1 cellular context compared by ENCODE assay signal in the genomic region with DNA sequence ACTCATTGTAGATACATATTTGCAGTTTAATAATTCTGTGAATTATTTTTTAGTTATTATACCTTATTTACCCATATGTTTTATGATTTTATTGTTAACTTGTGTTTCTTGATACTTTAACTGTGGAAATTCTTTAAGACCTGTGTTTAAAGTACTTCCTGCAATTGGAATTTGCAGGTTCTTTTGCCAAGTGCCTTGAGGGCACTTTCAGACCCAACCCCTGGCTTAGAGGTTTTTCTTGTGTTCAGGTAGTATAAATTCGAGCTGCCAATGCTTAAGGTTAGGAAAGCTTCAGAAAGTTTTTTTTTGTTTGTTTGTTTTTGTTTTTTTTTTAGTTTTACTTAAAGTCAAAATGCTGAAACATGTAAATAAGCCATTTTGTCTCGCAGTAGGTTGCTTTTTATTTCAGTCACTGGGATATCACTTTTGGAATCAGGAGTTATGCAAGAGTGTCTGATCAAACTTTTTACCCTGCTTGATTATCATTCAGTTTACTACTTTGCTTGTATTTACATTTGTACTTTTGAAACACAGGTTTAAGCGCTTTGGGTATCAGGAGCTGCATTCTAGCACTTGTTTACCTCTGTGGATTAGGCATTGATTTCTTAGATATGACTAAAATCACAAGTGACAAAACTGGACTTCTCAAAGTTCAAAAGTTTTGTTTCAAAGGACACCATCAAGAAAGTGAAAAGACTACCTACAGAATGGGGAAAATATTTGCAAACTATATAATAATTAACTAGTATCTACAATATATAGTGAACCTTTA.
A peak's percentile ranks its signal among the peaks of the same experiment; 100 is the strongest.
TF ChIP-seq lines count a peak whose summit lies in the region.

No MANE protein-coding gene starts in this region.

TF ChIP-seq in HepG2, 621 proteins besides CTCF, POLR2A, EP300 and RAD21 (continued from another document and continues in another):
- TF ChIP-seq ZBTB10 (CRISPR knock-in tag; IDR thresholded peaks at IDR 0.05; ENCODE audit: borderline replicate concordance) (no peak), ELF4 (CRISPR knock-in tag; IDR thresholded peaks at IDR 0.05; ENCODE audit: borderline replicate concordance) (no peak), SAFB2 (CRISPR knock-in tag; IDR thresholded peaks at IDR 0.05; ENCODE audit: borderline replicate concordance, low read depth) (no peak), CENPX (CRISPR knock-in tag; IDR thresholded peaks at IDR 0.05) (no peak), MLLT10 (CRISPR knock-in tag; IDR thresholded peaks at IDR 0.05) (no peak), KDM6A (CRISPR knock-in tag; IDR thresholded peaks at IDR 0.05; ENCODE audit: low read depth) (peak; percentile 79; the same call in 1 of the 2 replicates), IRF1 (CRISPR knock-in tag; IDR thresholded peaks at IDR 0.05; ENCODE audit: low read depth) (no peak; the same call in 1 of the 2 replicates), KAT2B (IDR thresholded peaks at IDR 0.05; ENCODE audit: borderline replicate concordance, low read depth, low read length) (no peak), ZNF501 (CRISPR knock-in tag; IDR thresholded peaks at IDR 0.05) (no peak), FOXA1 (IDR thresholded peaks at IDR 0.05) (peak; percentile 41; the same call in 1 of the 2 replicates), FOXA1 (CRISPR knock-in tag; IDR thresholded peaks at IDR 0.05) (peak; percentile 60; the same call in 1 of the 2 replicates), NFRKB (IDR thresholded peaks at IDR 0.05) (no peak), CC2D1A (CRISPR knock-in tag; IDR thresholded peaks at IDR 0.05) (no peak), ZBTB33 (CRISPR knock-in tag; IDR thresholded peaks at IDR 0.05) (no peak), MAFG (CRISPR knock-in tag; IDR thresholded peaks at IDR 0.05) (no peak), ZMAT5 (CRISPR knock-in tag; IDR thresholded peaks at IDR 0.05; ENCODE audit: borderline replicate concordance, low read depth) (no peak), ATM (IDR thresholded peaks at IDR 0.05; ENCODE audit: borderline replicate concordance) (no peak), ZNF543 (CRISPR knock-in tag; IDR thresholded peaks at IDR 0.05) (no peak), HOXA9 (CRISPR knock-in tag; IDR thresholded peaks at IDR 0.05; ENCODE audit: borderline replicate concordance) (no peak), ZNF350 (CRISPR knock-in tag; IDR thresholded peaks at IDR 0.05; ENCODE audit: borderline replicate concordance, low read depth) (no peak), SKIL (CRISPR knock-in tag; IDR thresholded peaks at IDR 0.05; ENCODE audit: borderline replicate concordance) (0 out of 2 replicates have a peak, but pooled peaks have one; percentile 9), ZNF800 (CRISPR knock-in tag; IDR thresholded peaks at IDR 0.05) (no peak; the same call in 1 of the 2 replicates), DRAP1 (CRISPR knock-in tag; IDR thresholded peaks at IDR 0.05) (peak; percentile 89), ZNF10 (CRISPR knock-in tag; IDR thresholded peaks at IDR 0.05; ENCODE audit: borderline replicate concordance, low read depth) (no peak), ZNF530 (CRISPR knock-in tag; IDR thresholded peaks at IDR 0.05; ENCODE audit: low read depth) (no peak), ZNF142 (CRISPR knock-in tag; IDR thresholded peaks at IDR 0.05) (no peak), ZNF160 (CRISPR knock-in tag; IDR thresholded peaks at IDR 0.05) (no peak), TEAD3 (CRISPR knock-in tag; optimal IDR thresholded peaks at IDR 0.05; ENCODE audit: borderline replicate concordance) (peak; percentile 47)
- TF ChIP-seq, protein P1, sequence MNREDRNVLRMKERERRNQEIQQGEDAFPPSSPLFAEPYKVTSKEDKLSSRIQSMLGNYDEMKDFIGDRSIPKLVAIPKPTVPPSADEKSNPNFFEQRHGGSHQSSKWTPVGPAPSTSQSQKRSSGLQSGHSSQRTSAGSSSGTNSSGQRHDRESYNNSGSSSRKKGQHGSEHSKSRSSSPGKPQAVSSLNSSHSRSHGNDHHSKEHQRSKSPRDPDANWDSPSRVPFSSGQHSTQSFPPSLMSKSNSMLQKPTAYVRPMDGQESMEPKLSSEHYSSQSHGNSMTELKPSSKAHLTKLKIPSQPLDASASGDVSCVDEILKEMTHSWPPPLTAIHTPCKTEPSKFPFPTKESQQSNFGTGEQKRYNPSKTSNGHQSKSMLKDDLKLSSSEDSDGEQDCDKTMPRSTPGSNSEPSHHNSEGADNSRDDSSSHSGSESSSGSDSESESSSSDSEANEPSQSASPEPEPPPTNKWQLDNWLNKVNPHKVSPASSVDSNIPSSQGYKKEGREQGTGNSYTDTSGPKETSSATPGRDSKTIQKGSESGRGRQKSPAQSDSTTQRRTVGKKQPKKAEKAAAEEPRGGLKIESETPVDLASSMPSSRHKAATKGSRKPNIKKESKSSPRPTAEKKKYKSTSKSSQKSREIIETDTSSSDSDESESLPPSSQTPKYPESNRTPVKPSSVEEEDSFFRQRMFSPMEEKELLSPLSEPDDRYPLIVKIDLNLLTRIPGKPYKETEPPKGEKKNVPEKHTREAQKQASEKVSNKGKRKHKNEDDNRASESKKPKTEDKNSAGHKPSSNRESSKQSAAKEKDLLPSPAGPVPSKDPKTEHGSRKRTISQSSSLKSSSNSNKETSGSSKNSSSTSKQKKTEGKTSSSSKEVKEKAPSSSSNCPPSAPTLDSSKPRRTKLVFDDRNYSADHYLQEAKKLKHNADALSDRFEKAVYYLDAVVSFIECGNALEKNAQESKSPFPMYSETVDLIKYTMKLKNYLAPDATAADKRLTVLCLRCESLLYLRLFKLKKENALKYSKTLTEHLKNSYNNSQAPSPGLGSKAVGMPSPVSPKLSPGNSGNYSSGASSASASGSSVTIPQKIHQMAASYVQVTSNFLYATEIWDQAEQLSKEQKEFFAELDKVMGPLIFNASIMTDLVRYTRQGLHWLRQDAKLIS (CRISPR knock-in tag; IDR thresholded peaks at IDR 0.05) = no peak
- TF ChIP-seq, protein P2, sequence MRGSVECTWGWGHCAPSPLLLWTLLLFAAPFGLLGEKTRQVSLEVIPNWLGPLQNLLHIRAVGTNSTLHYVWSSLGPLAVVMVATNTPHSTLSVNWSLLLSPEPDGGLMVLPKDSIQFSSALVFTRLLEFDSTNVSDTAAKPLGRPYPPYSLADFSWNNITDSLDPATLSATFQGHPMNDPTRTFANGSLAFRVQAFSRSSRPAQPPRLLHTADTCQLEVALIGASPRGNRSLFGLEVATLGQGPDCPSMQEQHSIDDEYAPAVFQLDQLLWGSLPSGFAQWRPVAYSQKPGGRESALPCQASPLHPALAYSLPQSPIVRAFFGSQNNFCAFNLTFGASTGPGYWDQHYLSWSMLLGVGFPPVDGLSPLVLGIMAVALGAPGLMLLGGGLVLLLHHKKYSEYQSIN (CRISPR knock-in tag; IDR thresholded peaks at IDR 0.05; ENCODE audit: borderline replicate concordance) = no peak
